2 cellular contexts compared by ENCODE assay signal in the genomic region with DNA sequence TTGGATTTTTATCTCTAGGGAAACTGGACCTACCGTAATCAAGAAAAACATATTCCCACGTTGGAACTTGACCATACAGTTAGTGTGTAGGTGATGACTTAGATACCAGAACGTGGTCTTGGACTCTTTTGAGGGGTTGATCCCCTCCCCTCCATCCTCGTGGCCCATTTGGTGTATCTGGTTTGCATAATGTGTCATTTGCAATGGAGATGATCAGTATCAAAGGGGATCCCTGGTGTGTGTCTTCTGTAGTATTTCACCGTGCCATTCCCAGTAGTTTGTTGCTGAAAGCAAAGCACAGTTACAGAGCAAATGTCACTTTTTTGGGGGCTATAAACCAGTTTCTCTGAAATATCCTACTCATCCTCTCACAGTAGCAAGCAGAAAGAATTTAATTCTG.
TF ChIP-seq lines count a peak whose summit lies in the region.

No MANE protein-coding gene starts in this region.

TF ChIP-seq in GM23338, 12 proteins besides CTCF, POLR2A, EP300 and RAD21 (continued from another document):
- TF ChIP-seq JUNB (IDR thresholded peaks at IDR 0.05; ENCODE audit: unreplicated experiment) (no peak), ZNF114 (CRISPR knock-in tag; IDR thresholded peaks at IDR 0.05) (no peak), NANOG (IDR thresholded peaks at IDR 0.05; ENCODE audit: borderline replicate concordance) (no peak), STAT1 (IDR thresholded peaks at IDR 0.05; ENCODE audit: unreplicated experiment) (no peak), POLR2AphosphoS5 (IDR thresholded peaks at IDR 0.05; ENCODE audit: low read depth) (no peak), EZH2phosphoT487 (IDR thresholded peaks at IDR 0.05; ENCODE audit: unreplicated experiment) (no peak)
- TF ChIP-seq, protein P1, sequence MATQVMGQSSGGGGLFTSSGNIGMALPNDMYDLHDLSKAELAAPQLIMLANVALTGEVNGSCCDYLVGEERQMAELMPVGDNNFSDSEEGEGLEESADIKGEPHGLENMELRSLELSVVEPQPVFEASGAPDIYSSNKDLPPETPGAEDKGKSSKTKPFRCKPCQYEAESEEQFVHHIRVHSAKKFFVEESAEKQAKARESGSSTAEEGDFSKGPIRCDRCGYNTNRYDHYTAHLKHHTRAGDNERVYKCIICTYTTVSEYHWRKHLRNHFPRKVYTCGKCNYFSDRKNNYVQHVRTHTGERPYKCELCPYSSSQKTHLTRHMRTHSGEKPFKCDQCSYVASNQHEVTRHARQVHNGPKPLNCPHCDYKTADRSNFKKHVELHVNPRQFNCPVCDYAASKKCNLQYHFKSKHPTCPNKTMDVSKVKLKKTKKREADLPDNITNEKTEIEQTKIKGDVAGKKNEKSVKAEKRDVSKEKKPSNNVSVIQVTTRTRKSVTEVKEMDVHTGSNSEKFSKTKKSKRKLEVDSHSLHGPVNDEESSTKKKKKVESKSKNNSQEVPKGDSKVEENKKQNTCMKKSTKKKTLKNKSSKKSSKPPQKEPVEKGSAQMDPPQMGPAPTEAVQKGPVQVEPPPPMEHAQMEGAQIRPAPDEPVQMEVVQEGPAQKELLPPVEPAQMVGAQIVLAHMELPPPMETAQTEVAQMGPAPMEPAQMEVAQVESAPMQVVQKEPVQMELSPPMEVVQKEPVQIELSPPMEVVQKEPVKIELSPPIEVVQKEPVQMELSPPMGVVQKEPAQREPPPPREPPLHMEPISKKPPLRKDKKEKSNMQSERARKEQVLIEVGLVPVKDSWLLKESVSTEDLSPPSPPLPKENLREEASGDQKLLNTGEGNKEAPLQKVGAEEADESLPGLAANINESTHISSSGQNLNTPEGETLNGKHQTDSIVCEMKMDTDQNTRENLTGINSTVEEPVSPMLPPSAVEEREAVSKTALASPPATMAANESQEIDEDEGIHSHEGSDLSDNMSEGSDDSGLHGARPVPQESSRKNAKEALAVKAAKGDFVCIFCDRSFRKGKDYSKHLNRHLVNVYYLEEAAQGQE (IDR thresholded peaks at IDR 0.05; ENCODE audit: unreplicated experiment): no peak
- TF ChIP-seq, protein P2, sequence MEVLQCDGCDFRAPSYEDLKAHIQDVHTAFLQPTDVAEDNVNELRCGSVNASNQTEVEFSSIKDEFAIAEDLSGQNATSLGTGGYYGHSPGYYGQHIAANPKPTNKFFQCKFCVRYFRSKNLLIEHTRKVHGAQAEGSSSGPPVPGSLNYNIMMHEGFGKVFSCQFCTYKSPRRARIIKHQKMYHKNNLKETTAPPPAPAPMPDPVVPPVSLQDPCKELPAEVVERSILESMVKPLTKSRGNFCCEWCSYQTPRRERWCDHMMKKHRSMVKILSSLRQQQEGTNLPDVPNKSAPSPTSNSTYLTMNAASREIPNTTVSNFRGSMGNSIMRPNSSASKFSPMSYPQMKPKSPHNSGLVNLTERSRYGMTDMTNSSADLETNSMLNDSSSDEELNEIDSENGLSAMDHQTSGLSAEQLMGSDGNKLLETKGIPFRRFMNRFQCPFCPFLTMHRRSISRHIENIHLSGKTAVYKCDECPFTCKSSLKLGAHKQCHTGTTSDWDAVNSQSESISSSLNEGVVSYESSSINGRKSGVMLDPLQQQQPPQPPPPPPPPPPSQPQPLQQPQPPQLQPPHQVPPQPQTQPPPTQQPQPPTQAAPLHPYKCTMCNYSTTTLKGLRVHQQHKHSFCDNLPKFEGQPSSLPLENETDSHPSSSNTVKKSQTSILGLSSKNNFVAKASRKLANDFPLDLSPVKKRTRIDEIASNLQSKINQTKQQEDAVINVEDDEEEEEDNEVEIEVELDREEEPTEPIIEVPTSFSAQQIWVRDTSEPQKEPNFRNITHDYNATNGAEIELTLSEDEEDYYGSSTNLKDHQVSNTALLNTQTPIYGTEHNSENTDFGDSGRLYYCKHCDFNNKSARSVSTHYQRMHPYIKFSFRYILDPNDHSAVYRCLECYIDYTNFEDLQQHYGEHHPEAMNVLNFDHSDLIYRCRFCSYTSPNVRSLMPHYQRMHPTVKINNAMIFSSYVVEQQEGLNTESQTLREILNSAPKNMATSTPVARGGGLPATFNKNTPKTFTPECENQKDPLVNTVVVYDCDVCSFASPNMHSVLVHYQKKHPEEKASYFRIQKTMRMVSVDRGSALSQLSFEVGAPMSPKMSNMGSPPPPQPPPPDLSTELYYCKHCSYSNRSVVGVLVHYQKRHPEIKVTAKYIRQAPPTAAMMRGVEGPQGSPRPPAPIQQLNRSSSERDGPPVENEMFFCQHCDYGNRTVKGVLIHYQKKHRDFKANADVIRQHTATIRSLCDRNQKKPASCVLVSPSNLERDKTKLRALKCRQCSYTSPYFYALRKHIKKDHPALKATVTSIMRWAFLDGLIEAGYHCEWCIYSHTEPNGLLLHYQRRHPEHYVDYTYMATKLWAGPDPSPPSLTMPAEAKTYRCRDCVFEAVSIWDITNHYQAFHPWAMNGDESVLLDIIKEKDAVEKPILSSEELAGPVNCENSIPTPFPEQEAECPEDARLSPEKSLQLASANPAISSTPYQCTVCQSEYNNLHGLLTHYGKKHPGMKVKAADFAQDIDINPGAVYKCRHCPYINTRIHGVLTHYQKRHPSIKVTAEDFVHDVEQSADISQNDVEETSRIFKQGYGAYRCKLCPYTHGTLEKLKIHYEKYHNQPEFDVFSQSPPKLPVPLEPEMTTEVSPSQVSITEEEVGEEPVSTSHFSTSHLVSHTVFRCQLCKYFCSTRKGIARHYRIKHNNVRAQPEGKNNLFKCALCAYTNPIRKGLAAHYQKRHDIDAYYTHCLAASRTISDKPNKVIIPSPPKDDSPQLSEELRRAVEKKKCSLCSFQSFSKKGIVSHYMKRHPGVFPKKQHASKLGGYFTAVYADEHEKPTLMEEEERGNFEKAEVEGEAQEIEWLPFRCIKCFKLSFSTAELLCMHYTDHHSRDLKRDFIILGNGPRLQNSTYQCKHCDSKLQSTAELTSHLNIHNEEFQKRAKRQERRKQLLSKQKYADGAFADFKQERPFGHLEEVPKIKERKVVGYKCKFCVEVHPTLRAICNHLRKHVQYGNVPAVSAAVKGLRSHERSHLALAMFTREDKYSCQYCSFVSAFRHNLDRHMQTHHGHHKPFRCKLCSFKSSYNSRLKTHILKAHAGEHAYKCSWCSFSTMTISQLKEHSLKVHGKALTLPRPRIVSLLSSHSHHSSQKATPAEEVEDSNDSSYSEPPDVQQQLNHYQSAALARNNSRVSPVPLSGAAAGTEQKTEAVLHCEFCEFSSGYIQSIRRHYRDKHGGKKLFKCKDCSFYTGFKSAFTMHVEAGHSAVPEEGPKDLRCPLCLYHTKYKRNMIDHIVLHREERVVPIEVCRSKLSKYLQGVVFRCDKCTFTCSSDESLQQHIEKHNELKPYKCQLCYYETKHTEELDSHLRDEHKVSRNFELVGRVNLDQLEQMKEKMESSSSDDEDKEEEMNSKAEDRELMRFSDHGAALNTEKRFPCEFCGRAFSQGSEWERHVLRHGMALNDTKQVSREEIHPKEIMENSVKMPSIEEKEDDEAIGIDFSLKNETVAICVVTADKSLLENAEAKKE (CRISPR knock-in tag; IDR thresholded peaks at IDR 0.05): no peak
TF ChIP-seq in GM23338: peak in this region for 0.

TF ChIP-seq in SK-N-SH treated with all-trans-retinoic acid at 6 μM for 48 hours, 23 proteins besides CTCF, POLR2A, EP300 and RAD21 (continued from another document):
- TF ChIP-seq, protein P3, sequence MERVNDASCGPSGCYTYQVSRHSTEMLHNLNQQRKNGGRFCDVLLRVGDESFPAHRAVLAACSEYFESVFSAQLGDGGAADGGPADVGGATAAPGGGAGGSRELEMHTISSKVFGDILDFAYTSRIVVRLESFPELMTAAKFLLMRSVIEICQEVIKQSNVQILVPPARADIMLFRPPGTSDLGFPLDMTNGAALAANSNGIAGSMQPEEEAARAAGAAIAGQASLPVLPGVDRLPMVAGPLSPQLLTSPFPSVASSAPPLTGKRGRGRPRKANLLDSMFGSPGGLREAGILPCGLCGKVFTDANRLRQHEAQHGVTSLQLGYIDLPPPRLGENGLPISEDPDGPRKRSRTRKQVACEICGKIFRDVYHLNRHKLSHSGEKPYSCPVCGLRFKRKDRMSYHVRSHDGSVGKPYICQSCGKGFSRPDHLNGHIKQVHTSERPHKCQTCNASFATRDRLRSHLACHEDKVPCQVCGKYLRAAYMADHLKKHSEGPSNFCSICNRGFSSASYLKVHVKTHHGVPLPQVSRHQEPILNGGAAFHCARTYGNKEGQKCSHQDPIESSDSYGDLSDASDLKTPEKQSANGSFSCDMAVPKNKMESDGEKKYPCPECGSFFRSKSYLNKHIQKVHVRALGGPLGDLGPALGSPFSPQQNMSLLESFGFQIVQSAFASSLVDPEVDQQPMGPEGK (CRISPR knock-in tag; IDR thresholded peaks at IDR 0.05; ENCODE audit: borderline replicate concordance): no peak
- TF ChIP-seq ESRRG (CRISPR knock-in tag; IDR thresholded peaks at IDR 0.05): no peak
- no peak for TF ChIP-seq OSR1 (CRISPR knock-in tag; IDR thresholded peaks at IDR 0.05)
